In genomic region chr6:32815115-32815514, GRCh38 we compare ENCODE assay signal across 23 cellular contexts. TPM values are rescaled to one million over a fixed set of nuclear protein-coding genes. Genes with fewer than 3 reads are reported as not detected.
A peak's percentile ranks its signal among the peaks of the same experiment; 100 is the strongest.
DNase-seq lines count a peak whose midpoint lies in the region; ATAC-seq, FAIRE-seq and TF ChIP-seq lines count a peak whose summit lies in the region.
"Had no signal": no experiment of that assay in that cellular context is flagged by ENCODE, and none has a peak within 500 bp of the region (broad histone marks: within the 10 kb centered on the region; RNA-seq: fewer than 3 reads in every experiment).

No MANE protein-coding gene starts in this region.

- H3K4me3 ChIP-seq in brain microvascular endothelial cell (ENCODE audit: low read depth, low read length), result no peak overlapping the region
- H3K4me3 ChIP-seq: HAP-1, prostate gland, thyroid gland had no signal

- peak overlapping the region; percentile 99 for H3K4me3 Mint-ChIP-seq in memory B cell

- no peaks in the 10 kb centered on the region for H3K27me3 Mint-ChIP-seq in memory B cell
- H3K27me3 Mint-ChIP-seq: naive thymus-derived CD8-positive, alpha-beta T cell had no signal

- H3K27ac Mint-ChIP-seq in memory B cell, result peak overlapping the region; percentile 99
- H3K27ac Mint-ChIP-seq: activated T-helper 2 cell treated with anti-CD3 and anti-CD28 coated beads, Interferon-gamma antibody, Interleukin-2, Interleukin-4, amounts not matched to agents 10 μg/mL and 5 μg/mL and 100 μg/mL, durations not matched to agents 14 hours and 24 hours and 36 hours had no signal

- in situ Hi-C loops in brain microvascular endothelial cell (cut with HindIII; ENCODE audit: low pct_ligation_motif_present, low sequenced_read_pairs), result no loop called here

- intact Hi-C loops in Right ventricle myocardium superior (cut with DNase I), result no loop called here
- intact Hi-C loops in cardiac septum (cut with DNase I), result no loop called here

- ATAC-seq in Right ventricle myocardium superior (ENCODE audit: poor library complexity) (peak; percentile 34), memory B cell (ENCODE audit: low read depth) (no peak)
- ATAC-seq: left lobe of liver; naive thymus-derived CD8-positive, alpha-beta T cell had no signal

- H3K4me1 Mint-ChIP-seq in memory B cell, result peaks cover 53% of the 10 kb centered on the region

- DNase-seq in Right ventricle myocardium superior (no peak), cardiac septum (ENCODE audit: low spot score) (no peak), brain microvascular endothelial cell (peak; percentile 18), memory B cell (ENCODE audit: low spot score in 2 of 2) (no peak), medulla oblongata (ENCODE audit: extremely low spot score) (no peak), GM12892 (ENCODE audit: insufficient read length) (no peak), NCI-H82 (lab: John Stamatoyannopoulos, UW) (no peak)
- no peak for DNase-seq in effector CD8-positive, alpha-beta T cell (lab: John Stamatoyannopoulos, UW)
- DNase-seq: cortex of kidney; DMS79 treated with DMSO at 0.1 percent for 48 hours; erythroblast; MV-4-11; naive thymus-derived CD8-positive, alpha-beta T cell; NCI-H2081 treated with DMSO at 0.1 percent for 48 hours; NCI-H524 treated with DMSO at 0.1 percent for 48 hours; Peyer's patch; thyroid gland; WERI-Rb-1 had no signal

- no peak for TF ChIP-seq CTCF in brain microvascular endothelial cell (IDR thresholded peaks at IDR 0.05; ENCODE audit: low read depth, low read length, missing control alignments)

- H3K36me3 Mint-ChIP-seq in memory B cell, result peaks cover 33% of the 10 kb centered on the region

- TF ChIP-seq POLR2A in GM12892 (IDR thresholded peaks at IDR 0.05; ENCODE audit: low read depth, low read length), result no peak

- H3K27ac ChIP-seq in brain microvascular endothelial cell, result no peak overlapping the region
- H3K27ac ChIP-seq: prostate gland, thyroid gland, WERI-Rb-1 had no signal

- no peak for FAIRE-seq in GM12892 (lab: Jason Lieb, UNC)

- H3K27me3 ChIP-seq in brain microvascular endothelial cell (replicated peaks), result no peaks in the 10 kb centered on the region
- H3K27me3 ChIP-seq: Peyer's patch, thyroid gland had no signal

- no peaks in the 10 kb centered on the region for H3K36me3 ChIP-seq in brain microvascular endothelial cell (replicated peaks)
- H3K36me3 ChIP-seq: HAP-1, Peyer's patch, prostate gland, thyroid gland, WERI-Rb-1 had no signal

- H3K9me3 Mint-ChIP-seq in memory B cell, result no peaks in the 10 kb centered on the region
- H3K9me3 Mint-ChIP-seq: activated T-helper 2 cell treated with anti-CD3 and anti-CD28 coated beads, Interferon-gamma antibody, Interleukin-2, Interleukin-4, amounts not matched to agents 10 μg/mL and 5 μg/mL and 100 μg/mL, durations not matched to agents 14 hours and 24 hours and 36 hours; naive thymus-derived CD8-positive, alpha-beta T cell had no signal

RNA-seq across cellular contexts. Expression of gene HLA-DOB, which starts 1.7 kb away (rescaled TPM):
- total RNA-seq in Right ventricle myocardium superior (not detected), cardiac septum (0.35 TPM)
- 71.9 TPM for polyA plus RNA-seq in GM12892 (2012; ENCODE audit: missing spikeins)
- total RNA-seq: A172, left lobe of liver had no signal

RNA-seq across cellular contexts. Expression of gene TAP2, which starts 23.4 kb away (rescaled TPM):
- 19.3 TPM for total RNA-seq in Right ventricle myocardium superior
- total RNA-seq in cardiac septum, result 12.7 TPM
- 45.5 TPM for polyA plus RNA-seq in GM12892 (2012; ENCODE audit: missing spikeins)

RNA-seq across cellular contexts. Expression of gene PSMB8, which starts 28.7 kb away (rescaled TPM):
- 16.7 TPM for total RNA-seq in Right ventricle myocardium superior
- 11.7 TPM for total RNA-seq in cardiac septum
- 358 TPM for polyA plus RNA-seq in GM12892 (2012; ENCODE audit: missing spikeins)

RNA-seq across cellular contexts. Expression of gene TAP1, which starts 38.4 kb away (rescaled TPM):
- total RNA-seq in Right ventricle myocardium superior, result 14.9 TPM
- 18.1 TPM for total RNA-seq in cardiac septum
- 151 TPM for polyA plus RNA-seq in GM12892 (2012; ENCODE audit: missing spikeins)

RNA-seq across cellular contexts. Expression of gene PSMB9, which starts 38.9 kb away (rescaled TPM):
- total RNA-seq in Right ventricle myocardium superior (12.6 TPM), cardiac septum (14.2 TPM)
- 286 TPM for polyA plus RNA-seq in GM12892 (2012; ENCODE audit: missing spikeins)
